Comparison of ENCODE assay signal across 1 cellular context in the genomic region with DNA sequence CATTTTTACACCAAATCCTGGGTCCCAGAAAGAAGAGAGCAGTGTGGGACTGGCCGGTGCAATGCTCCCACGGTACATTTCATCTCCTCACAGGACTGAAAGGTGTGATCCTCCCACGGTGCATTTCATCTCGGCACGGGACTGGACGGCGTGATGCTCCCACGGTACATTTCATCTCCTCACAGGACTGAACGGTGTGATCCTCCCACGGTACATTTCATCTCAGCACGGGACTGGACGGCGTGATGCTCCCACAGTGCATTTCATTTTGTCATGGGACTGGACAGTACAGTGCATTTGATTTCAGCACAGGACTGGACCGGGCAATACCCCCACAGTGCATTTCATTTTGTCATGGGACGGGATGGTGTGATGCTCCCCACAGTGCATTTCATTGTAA.
TF ChIP-seq lines count a peak whose summit lies in the region.

No MANE protein-coding gene starts in this region.

TF ChIP-seq in IMR-90, 13 proteins besides CTCF, POLR2A, EP300 and RAD21:
- TF ChIP-seq NFE2L2 (IDR thresholded peaks at IDR 0.05; ENCODE audit: low read depth, low read length): no peak
- no peak for TF ChIP-seq FOS (IDR thresholded peaks at IDR 0.05; ENCODE audit: low read depth, low read length)
- no peak for TF ChIP-seq SMC3 (IDR thresholded peaks at IDR 0.05; ENCODE audit: low read depth, low read length)
- TF ChIP-seq BHLHE40 (IDR thresholded peaks at IDR 0.05; ENCODE audit: low read depth, low read length): no peak
- no peak for TF ChIP-seq RCOR1 (IDR thresholded peaks at IDR 0.05; ENCODE audit: insufficient replicate concordance, low read length)
- no peak for TF ChIP-seq MAZ (IDR thresholded peaks at IDR 0.05; ENCODE audit: borderline replicate concordance, low read depth, low read length)
- TF ChIP-seq, protein P1, sequence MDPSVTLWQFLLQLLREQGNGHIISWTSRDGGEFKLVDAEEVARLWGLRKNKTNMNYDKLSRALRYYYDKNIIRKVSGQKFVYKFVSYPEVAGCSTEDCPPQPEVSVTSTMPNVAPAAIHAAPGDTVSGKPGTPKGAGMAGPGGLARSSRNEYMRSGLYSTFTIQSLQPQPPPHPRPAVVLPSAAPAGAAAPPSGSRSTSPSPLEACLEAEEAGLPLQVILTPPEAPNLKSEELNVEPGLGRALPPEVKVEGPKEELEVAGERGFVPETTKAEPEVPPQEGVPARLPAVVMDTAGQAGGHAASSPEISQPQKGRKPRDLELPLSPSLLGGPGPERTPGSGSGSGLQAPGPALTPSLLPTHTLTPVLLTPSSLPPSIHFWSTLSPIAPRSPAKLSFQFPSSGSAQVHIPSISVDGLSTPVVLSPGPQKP (IDR thresholded peaks at IDR 0.05; ENCODE audit: borderline replicate concordance, low read depth, low read length): no peak
TF ChIP-seq in IMR-90: peak in this region for 0.
